Comparison of ENCODE assay signal across 9 cellular contexts in the genomic region with DNA sequence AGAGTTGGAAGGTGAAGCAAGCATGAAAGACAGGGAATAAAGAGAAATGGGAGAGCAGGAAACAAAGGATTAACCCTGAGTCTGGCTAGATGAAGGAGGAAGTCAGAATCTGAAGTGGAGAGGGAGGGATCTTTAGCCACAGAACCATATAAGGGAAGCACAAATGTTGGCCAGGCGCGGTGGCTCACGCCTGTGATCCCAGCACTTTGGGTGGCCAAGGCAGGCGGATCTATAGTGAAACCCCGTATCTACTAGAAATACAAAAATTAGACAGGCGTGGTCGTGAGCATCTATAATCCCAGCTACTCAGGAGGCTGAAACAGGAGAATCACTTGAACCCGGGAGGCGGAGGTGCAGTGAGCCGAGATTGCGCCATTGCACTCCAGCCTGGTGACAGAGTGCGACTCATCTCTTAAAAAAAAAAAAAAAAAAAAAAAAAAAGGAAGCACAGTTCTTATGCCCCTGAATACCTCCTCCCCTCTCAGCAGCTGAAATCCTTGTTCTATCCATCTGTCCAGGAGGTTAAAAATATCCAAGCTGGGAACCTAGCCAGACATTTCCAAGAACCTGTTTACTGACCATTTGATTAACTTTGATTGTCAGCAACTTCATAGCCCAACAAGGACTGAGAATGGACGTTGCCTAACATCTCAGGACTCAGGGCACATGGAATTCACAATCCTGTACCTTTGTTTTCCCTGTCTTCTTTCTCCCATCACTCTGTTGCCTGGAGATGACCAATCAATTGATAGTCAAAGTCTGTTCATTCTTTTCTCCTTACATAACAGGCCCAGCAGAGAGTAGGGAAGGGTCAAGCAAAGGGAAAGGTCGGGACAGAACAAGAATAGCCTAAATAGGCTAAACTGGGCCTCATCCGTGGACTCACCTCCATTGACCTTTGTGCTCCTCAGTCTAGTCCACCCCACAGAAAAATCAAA. TPM values are rescaled to one million over a fixed set of nuclear protein-coding genes. Genes with fewer than 3 reads are reported as not detected.
A peak's percentile ranks its signal among the peaks of the same experiment; 100 is the strongest.
DNase-seq lines count a peak whose midpoint lies in the region; ATAC-seq and TF ChIP-seq lines count a peak whose summit lies in the region.
"Had no signal": no experiment of that assay in that cellular context is flagged by ENCODE, and none has a peak within 500 bp of the region (broad histone marks: within the 10 kb centered on the region; RNA-seq: fewer than 3 reads in every experiment).

No MANE protein-coding gene starts in this region.

- no peaks in the 10 kb centered on the region for H3K9me3 ChIP-seq in heart right ventricle
- H3K9me3 ChIP-seq in skeletal muscle satellite cell (replicated peaks; ENCODE audit: low read length) = no peaks in the 10 kb centered on the region

- peak overlapping the region; percentile 92 to 97 (median 95) for H3K27ac ChIP-seq in heart right ventricle

- intact Hi-C loops in activated T-helper 1 cell treated with anti-CD3 and anti-CD28 coated beads, Interleukin-12 subunit alpha, Interleukin-12 subunit beta, Interleukin-2, Interleukin-4 antibody, amounts not matched to agents 30 ng/mL and 10 ng/mL and 1 ng/mL, durations not matched to agents 14 hours and 24 hours and 36 hours (cut with micrococcal nuclease) = loop anchor here (1.0 kb wide), 1 partner anchor 9 kb away; no protein-coding TSS in a partner anchor
- intact Hi-C loops in heart right ventricle (cut with DNase I) = no loop called here

- H3K4me3 ChIP-seq in heart right ventricle (peak overlapping the region in 9 of 10 donors; percentile 4 to 43 (median 37)), skeletal muscle satellite cell (ENCODE audit: low read length) (peak overlapping the region; percentile 45)

- no peak for TF ChIP-seq CTCF in heart right ventricle (IDR thresholded peaks at IDR 0.05)

- peak overlapping the region; percentile 64 for H3K4me2 ChIP-seq in skeletal muscle satellite cell (ENCODE audit: low read length)

- H3K27me3 ChIP-seq in heart right ventricle (no peaks in the 10 kb centered on the region), skeletal muscle satellite cell (ENCODE audit: control insufficient read depth, insufficient read depth, low read length) (no peaks in the 10 kb centered on the region)

- H3K36me3 ChIP-seq in heart right ventricle = no peaks in the 10 kb centered on the region
- H3K36me3 ChIP-seq in skeletal muscle satellite cell (ENCODE audit: insufficient read depth, low read length) = no peaks in the 10 kb centered on the region

- peak overlapping the region; percentile 80 for H3K27ac Mint-ChIP-seq in activated T-helper 1 cell treated with anti-CD3 and anti-CD28 coated beads, Interleukin-12 subunit alpha, Interleukin-12 subunit beta, Interleukin-2, Interleukin-4 antibody, amounts not matched to agents 30 ng/mL and 10 ng/mL and 1 ng/mL, durations not matched to agents 14 hours and 24 hours and 36 hours

- peaks cover 42% of the 10 kb centered on the region for H3K4me1 Mint-ChIP-seq in activated T-helper 1 cell treated with anti-CD3 and anti-CD28 coated beads, Interleukin-12 subunit alpha, Interleukin-12 subunit beta, Interleukin-2, Interleukin-4 antibody, amounts not matched to agents 30 ng/mL and 10 ng/mL and 1 ng/mL, durations not matched to agents 14 hours and 24 hours and 36 hours (ENCODE audit: low read depth)

- no peaks in the 10 kb centered on the region for H3K9me3 Mint-ChIP-seq in activated T-helper 1 cell treated with anti-CD3 and anti-CD28 coated beads, Interleukin-12 subunit alpha, Interleukin-12 subunit beta, Interleukin-2, Interleukin-4 antibody, amounts not matched to agents 30 ng/mL and 10 ng/mL and 1 ng/mL, durations not matched to agents 14 hours and 24 hours and 36 hours

- peak overlapping the region; percentile 23 for H3K4me3 Mint-ChIP-seq in activated T-helper 1 cell treated with anti-CD3 and anti-CD28 coated beads, Interleukin-12 subunit alpha, Interleukin-12 subunit beta, Interleukin-2, Interleukin-4 antibody, amounts not matched to agents 30 ng/mL and 10 ng/mL and 1 ng/mL, durations not matched to agents 14 hours and 24 hours and 36 hours

- peaks cover 41 to 94% (median 67%) of the 10 kb centered on the region in 9 donors for H3K4me1 ChIP-seq in heart right ventricle
- H3K4me1 ChIP-seq in skeletal muscle satellite cell (ENCODE audit: control insufficient read depth, insufficient read depth, low read length) = peaks cover 39% of the 10 kb centered on the region

- H3K9ac ChIP-seq in skeletal muscle satellite cell (ENCODE audit: low read depth, low read length) = peak overlapping the region; percentile 56

- WGBS in heart right ventricle, 2 donors = 10 to 14% methylated on average over 15 of the region's 15 CpGs

- H3K36me3 Mint-ChIP-seq in activated T-helper 1 cell treated with anti-CD3 and anti-CD28 coated beads, Interleukin-12 subunit alpha, Interleukin-12 subunit beta, Interleukin-2, Interleukin-4 antibody, amounts not matched to agents 30 ng/mL and 10 ng/mL and 1 ng/mL, durations not matched to agents 14 hours and 24 hours and 36 hours (ENCODE audit: low read depth) = peaks cover 2% of the 10 kb centered on the region

- H3K27me3 Mint-ChIP-seq in activated T-helper 1 cell treated with anti-CD3 and anti-CD28 coated beads, Interleukin-12 subunit alpha, Interleukin-12 subunit beta, Interleukin-2, Interleukin-4 antibody, amounts not matched to agents 30 ng/mL and 10 ng/mL and 1 ng/mL, durations not matched to agents 14 hours and 24 hours and 36 hours (ENCODE audit: insufficient read depth) = no peaks in the 10 kb centered on the region

- DNase-seq in DMS53 (lab: John Stamatoyannopoulos, UW) = peak; percentile 94
- DNase-seq in MV-4-11 (lab: John Stamatoyannopoulos, UW) = peak; percentile 90
- no peak for DNase-seq in activated T-helper 1 cell treated with anti-CD3 and anti-CD28 coated beads, Interleukin-12 subunit alpha, Interleukin-12 subunit beta, Interleukin-2, Interleukin-4 antibody, amounts not matched to agents 30 ng/mL and 10 ng/mL and 1 ng/mL, durations not matched to agents 14 hours and 24 hours and 36 hours (ENCODE audit: low spot score)
- DNase-seq in heart right ventricle = peak; percentile 45 to 87
- DNase-seq in nucleus accumbens (lab: John Stamatoyannopoulos, UW) = no peak
- no peak for DNase-seq in stimulated activated CD4-positive, alpha-beta T cell treated with anti-CD3 and anti-CD28 coated beads, Interleukin-4, amount 100 ng/mL, for 24 hours

- ATAC-seq in heart right ventricle (peak; percentile 43 to 63 (median 58)), HG03521 (IDR thresholded peaks at IDR 0.05; ENCODE audit: unreplicated experiment) (no peak)

RNA-seq across cellular contexts. Expression of gene TXNIP, which starts 10.6 kb away (rescaled TPM):
- total RNA-seq in activated T-helper 1 cell treated with anti-CD3 and anti-CD28 coated beads, Interleukin-12 subunit alpha, Interleukin-12 subunit beta, Interleukin-2, Interleukin-4 antibody, amounts not matched to agents 30 ng/mL and 10 ng/mL and 1 ng/mL, durations not matched to agents 14 hours and 24 hours and 36 hours = 107 and 108 TPM in 2 replicates
- total RNA-seq in heart right ventricle = 1,000 to 10,000 TPM in 2 of 10 donors, 100 to 1,000 TPM in 8; 544 to 1,142 (median 777) TPM
- polyA plus RNA-seq in heart right ventricle = 100 to 1,000 TPM; 231 to 681 TPM
- 139 and 159 TPM in 2 replicates for total RNA-seq in skeletal muscle satellite cell (2012; rRNA removed)

RNA-seq across cellular contexts. Expression of gene POLR3GL, which starts 21.3 kb away (rescaled TPM):
- total RNA-seq in activated T-helper 1 cell treated with anti-CD3 and anti-CD28 coated beads, Interleukin-12 subunit alpha, Interleukin-12 subunit beta, Interleukin-2, Interleukin-4 antibody, amounts not matched to agents 30 ng/mL and 10 ng/mL and 1 ng/mL, durations not matched to agents 14 hours and 24 hours and 36 hours = 10.6 and 11.6 TPM in 2 replicates
- 10 to 100 TPM; 30.9 to 44.7 (median 38.5) TPM for total RNA-seq in heart right ventricle
- polyA plus RNA-seq in heart right ventricle = 10 to 100 TPM; 44.2 to 64.5 TPM
- 7.9 TPM in 2 replicates for total RNA-seq in skeletal muscle satellite cell (2012; rRNA removed)

RNA-seq across cellular contexts. Expression of gene ANKRD34A, which starts 21.4 kb away (rescaled TPM):
- 4.8 and 5.1 TPM in 2 replicates for total RNA-seq in activated T-helper 1 cell treated with anti-CD3 and anti-CD28 coated beads, Interleukin-12 subunit alpha, Interleukin-12 subunit beta, Interleukin-2, Interleukin-4 antibody, amounts not matched to agents 30 ng/mL and 10 ng/mL and 1 ng/mL, durations not matched to agents 14 hours and 24 hours and 36 hours
- total RNA-seq in heart right ventricle = 1 to 10 TPM in 6 of 10 donors, under 1 TPM in 4; 0.66 to 1.5 (median 1.0) TPM
- polyA plus RNA-seq in heart right ventricle = 1 to 10 TPM in 1 of 2 donors, under 1 TPM in 1; 0.88 to 1.7 TPM
- total RNA-seq in skeletal muscle satellite cell (2012; rRNA removed) = 0.87 and 1.3 TPM in 2 replicates

RNA-seq across cellular contexts. Expression of gene LIX1L, which starts 28.0 kb away (rescaled TPM):
- 30.3 and 32.2 TPM in 2 replicates for total RNA-seq in activated T-helper 1 cell treated with anti-CD3 and anti-CD28 coated beads, Interleukin-12 subunit alpha, Interleukin-12 subunit beta, Interleukin-2, Interleukin-4 antibody, amounts not matched to agents 30 ng/mL and 10 ng/mL and 1 ng/mL, durations not matched to agents 14 hours and 24 hours and 36 hours
- total RNA-seq in heart right ventricle = 10 to 100 TPM; 21.2 to 30.0 (median 24.5) TPM
- 1 to 10 TPM; 7.1 to 9.4 TPM for polyA plus RNA-seq in heart right ventricle
- total RNA-seq in skeletal muscle satellite cell (2012; rRNA removed) = 22.6 and 23.2 TPM in 2 replicates

RNA-seq across cellular contexts. Expression of gene HJV, which starts 35.8 kb away (rescaled TPM):
- total RNA-seq in activated T-helper 1 cell treated with anti-CD3 and anti-CD28 coated beads, Interleukin-12 subunit alpha, Interleukin-12 subunit beta, Interleukin-2, Interleukin-4 antibody, amounts not matched to agents 30 ng/mL and 10 ng/mL and 1 ng/mL, durations not matched to agents 14 hours and 24 hours and 36 hours = not detected in 2 replicates
- 100 to 1,000 TPM in 1 of 10 donors, 10 to 100 TPM in 9; 26.8 to 115 (median 76.5) TPM for total RNA-seq in heart right ventricle
- 10 to 100 TPM in 1 of 2 donors, under 1 TPM in 1; 0.52 to 18.8 TPM for polyA plus RNA-seq in heart right ventricle
- total RNA-seq in skeletal muscle satellite cell (2012; rRNA removed) = 2.2 TPM in 1 of 2 replicates, not detected in the other
- total RNA-seq: mononuclear cell had no signal

Comparison
In these comparisons a context has a peak if more than half of its experiments do, and no peak if none do; other contexts are left out.
1. DNase-seq: peak in DMS53 (single experiment), MV-4-11 (single experiment) and heart right ventricle (2 of 2); none in activated T-helper 1 cell treated with anti-CD3 and anti-CD28 coated beads, Interleukin-12 subunit alpha, Interleukin-12 subunit beta, Interleukin-2, Interleukin-4 antibody, amounts not matched to agents 30 ng/mL and 10 ng/mL and 1 ng/mL, durations not matched to agents 14 hours and 24 hours and 36 hours (single experiment), nucleus accumbens (0 of 56) and stimulated activated CD4-positive, alpha-beta T cell treated with anti-CD3 and anti-CD28 coated beads, Interleukin-4, amount 100 ng/mL, for 24 hours (single experiment).